Comparison of ENCODE assay signal across 10 cellular contexts in genomic region chr19:4327877-4328242, GRCh38. TPM values are rescaled to one million over a fixed set of nuclear protein-coding genes. Genes with fewer than 3 reads are reported as not detected.
DNase-seq lines count a peak whose midpoint lies in the region; ATAC-seq, FAIRE-seq and TF ChIP-seq lines count a peak whose summit lies in the region.
"Had no signal": no experiment of that assay in that cellular context is flagged by ENCODE, and none has a peak within 500 bp of the region (broad histone marks: within the 10 kb centered on the region; RNA-seq: fewer than 3 reads in every experiment).

No MANE protein-coding gene starts in this region.

- TF ChIP-seq POLR2A in GM12892 (IDR thresholded peaks at IDR 0.05; ENCODE audit: low read depth, low read length) = no peak

- DNase-seq in activated CD4-positive, alpha-beta T cell treated with anti-CD3 and anti-CD28 coated beads for 36 hours = no peak
- no peak for DNase-seq in activated CD4-positive, alpha-beta T cell treated with anti-CD3 and anti-CD28 coated beads, Interleukin-2, amount 50 U/mL, for 48 hours
- no peak for DNase-seq in activated CD8-positive, alpha-beta T cell treated with anti-CD3 and anti-CD28 coated beads for 36 hours
- DNase-seq in keratinocyte (ENCODE audit: low read depth, low spot score) = no peak
- no peak for DNase-seq in tibial artery
- no peak for DNase-seq in GM12892 (ENCODE audit: insufficient read length)
- DNase-seq in NCI-H524 treated with DMSO at 0.1 percent for 48 hours (lab: John Stamatoyannopoulos, UW) = no peak

- no peaks in the 10 kb centered on the region for H3K27me3 ChIP-seq in keratinocyte (ENCODE audit: control insufficient read depth, extremely low read depth, insufficient read depth, low read length)
- peaks cover 0 to 11% (median 5%) of the 10 kb centered on the region in 5 donors for H3K27me3 ChIP-seq in subcutaneous abdominal adipose tissue (ENCODE audit: control insufficient read depth in 5 of 5, insufficient read depth in 4 of 5, low read length in 5 of 5)
- H3K27me3 ChIP-seq in tibial artery = peaks cover 0 to 48% of the 10 kb centered on the region in 2 donors

- H3K27ac Mint-ChIP-seq in activated CD4-positive, alpha-beta T cell treated with anti-CD3 and anti-CD28 coated beads for 36 hours = peak overlapping the region; percentile 51
- no peak overlapping the region for H3K27ac Mint-ChIP-seq in activated CD8-positive, alpha-beta T cell treated with anti-CD3 and anti-CD28 coated beads for 36 hours

- CTCF ChIA-PET in activated CD4-positive, alpha-beta T cell treated with anti-CD3 and anti-CD28 coated beads for 36 hours (lab: Charles Lee) = interaction anchor here (0.6 to 1.1 kb wide), 7 partner anchors 10 to 76 kb away, joined by 3 to 5 read pairs (median 3); partner anchors contain the start of gene STAP2
- CTCF ChIA-PET in activated CD8-positive, alpha-beta T cell treated with anti-CD3 and anti-CD28 coated beads for 36 hours (lab: Charles Lee) = interaction anchor here (0.9 to 1.1 kb wide), 3 partner anchors 15 to 60 kb away, joined by 3 to 6 read pairs (median 5); partner anchors contain the start of gene MPND

- ATAC-seq in activated CD4-positive, alpha-beta T cell treated with anti-CD3 and anti-CD28 coated beads for 36 hours = peak; percentile 23
- ATAC-seq in activated CD8-positive, alpha-beta T cell treated with anti-CD3 and anti-CD28 coated beads for 36 hours = no peak

- H3K27ac ChIP-seq in keratinocyte (ENCODE audit: control insufficient read depth, insufficient read depth, low read length) (no peak overlapping the region), subcutaneous abdominal adipose tissue (ENCODE audit: low read depth, low read length) (no peak overlapping the region), tibial artery (peak overlapping the region in 1 of 2 donors; percentile 44)

- peak overlapping the region in 1 of 3 experiments; percentile 42 for H3K4me3 ChIP-seq in keratinocyte (ENCODE audit: control insufficient read depth in 2 of 3, extremely low read depth in 1 of 3, insufficient read depth in 2 of 3, low read depth in 1 of 3, low read length in 3 of 3)
- H3K4me3 ChIP-seq in subcutaneous abdominal adipose tissue (ENCODE audit: low read depth in 1 of 5, low read length in 5 of 5) = peak overlapping the region; percentile 44 to 80 (median 51)
- peak overlapping the region in 1 of 2 donors; percentile 45 for H3K4me3 ChIP-seq in tibial artery

- peak overlapping the region; percentile 93 for H3K4me3 Mint-ChIP-seq in activated CD4-positive, alpha-beta T cell treated with anti-CD3 and anti-CD28 coated beads for 36 hours
- peak overlapping the region; percentile 93 for H3K4me3 Mint-ChIP-seq in activated CD8-positive, alpha-beta T cell treated with anti-CD3 and anti-CD28 coated beads for 36 hours

- H2AFZ ChIP-seq in keratinocyte (ENCODE audit: control insufficient read depth, low read length) = no peak overlapping the region

- H4K20me1 ChIP-seq in keratinocyte (ENCODE audit: control insufficient read depth, extremely low read depth, insufficient read depth, low read length) = no peaks in the 10 kb centered on the region

- H3K4me2 ChIP-seq in keratinocyte (ENCODE audit: control insufficient read depth, extremely low read depth, insufficient read depth, low read depth, low read length) = peak overlapping the region; percentile 70

- FAIRE-seq in keratinocyte (lab: Jason Lieb, UNC) = no peak
- no peak for FAIRE-seq in GM12892 (lab: Jason Lieb, UNC)
- FAIRE-seq: islet of Langerhans had no signal

- H3K9ac ChIP-seq in keratinocyte (ENCODE audit: control insufficient read depth, extremely low read depth, insufficient read depth, low read length) (no peak overlapping the region), subcutaneous abdominal adipose tissue (ENCODE audit: low read length in 5 of 5) (peak overlapping the region in 1 of 5 donors; percentile 11)

- H3K9me1 ChIP-seq in keratinocyte (ENCODE audit: control insufficient read depth, extremely low read depth, insufficient read depth, low read length) = no peaks in the 10 kb centered on the region

- no peaks in the 10 kb centered on the region for H3K79me2 ChIP-seq in keratinocyte (ENCODE audit: control insufficient read depth, insufficient read depth, low read length)

- intact Hi-C loops in activated CD4-positive, alpha-beta T cell treated with anti-CD3 and anti-CD28 coated beads for 36 hours (cut with DNase I, micrococcal nuclease) = loop anchor here (1.0 to 5.0 kb wide), 24 partner anchors 10 to 1574 kb away; partner anchors contain the start of genes MPND (in 2 of the 2), ANKRD24 (in 1 of the 2), APBA3 (in 1 of the 2) and CACTIN (in 1 of the 2)
- intact Hi-C loops in activated CD8-positive, alpha-beta T cell treated with anti-CD3 and anti-CD28 coated beads for 36 hours (cut with micrococcal nuclease) = no loop called here
- intact Hi-C loops in tibial artery (cut with DNase I; ENCODE audit: low total_unique reads) = no loop called here

- H3K9me3 Mint-ChIP-seq in activated CD4-positive, alpha-beta T cell treated with anti-CD3 and anti-CD28 coated beads for 36 hours (ENCODE audit: low read depth) = no peaks in the 10 kb centered on the region
- peaks cover 1% of the 10 kb centered on the region for H3K9me3 Mint-ChIP-seq in activated CD8-positive, alpha-beta T cell treated with anti-CD3 and anti-CD28 coated beads for 36 hours

- no peak for TF ChIP-seq CTCF in activated CD8-positive, alpha-beta T cell treated with anti-CD3 and anti-CD28 coated beads for 36 hours (IDR thresholded peaks at IDR 0.05)
- TF ChIP-seq CTCF in keratinocyte (optimal IDR thresholded peaks at IDR 0.05 in 1 of 3, IDR thresholded peaks at IDR 0.05 in 1 of 3, conservative IDR thresholded peaks at IDR 0.05 in 1 of 3; ENCODE audit: extremely low read depth in 1 of 3, insufficient read depth in 2 of 3, low read length in 3 of 3) (no peak), tibial artery (IDR thresholded peaks at IDR 0.05) (no peak)

- POLR2A ChIA-PET in activated CD4-positive, alpha-beta T cell treated with anti-CD3 and anti-CD28 coated beads for 36 hours (lab: Charles Lee) = interaction anchor here (0.5 to 1.1 kb wide), 2 partner anchors 15 to 130 kb away, joined by 3 to 12 read pairs; partner anchors contain the start of gene MPND
- POLR2A ChIA-PET in activated CD8-positive, alpha-beta T cell treated with anti-CD3 and anti-CD28 coated beads for 36 hours (lab: Charles Lee) = interaction anchor here (0.7 to 1.1 kb wide), 4 partner anchors 10 to 74 kb away, joined by 3 to 5 read pairs (median 3); partner anchors contain the start of gene CHAF1A

- no peaks in the 10 kb centered on the region for H3K27me3 Mint-ChIP-seq in activated CD4-positive, alpha-beta T cell treated with anti-CD3 and anti-CD28 coated beads for 36 hours
- H3K27me3 Mint-ChIP-seq in activated CD8-positive, alpha-beta T cell treated with anti-CD3 and anti-CD28 coated beads for 36 hours = no peaks in the 10 kb centered on the region

- dilution Hi-C loops in keratinocyte (cut with MboI; ENCODE audit: extremely low pct_ligation_motif_present, low sequenced_read_pairs) = no loop called here

- H3K36me3 ChIP-seq in keratinocyte (ENCODE audit: control insufficient read depth in 2 of 2, extremely low read depth in 1 of 2, insufficient read depth in 2 of 2, low read length in 2 of 2) = peaks cover 0 to 6% of the 10 kb centered on the region in 2 experiments
- H3K36me3 ChIP-seq in subcutaneous abdominal adipose tissue (ENCODE audit: control insufficient read depth in 5 of 5, insufficient read depth in 5 of 5, low read length in 5 of 5) = no peaks in the 10 kb centered on the region
- peaks cover 0 to 12% (median 0%) of the 10 kb centered on the region in 3 donors for H3K36me3 ChIP-seq in tibial artery

- peaks cover 8% of the 10 kb centered on the region for H3K36me3 Mint-ChIP-seq in activated CD4-positive, alpha-beta T cell treated with anti-CD3 and anti-CD28 coated beads for 36 hours (ENCODE audit: low read depth)
- peaks cover 16% of the 10 kb centered on the region for H3K36me3 Mint-ChIP-seq in activated CD8-positive, alpha-beta T cell treated with anti-CD3 and anti-CD28 coated beads for 36 hours (ENCODE audit: low read depth)

- no peaks in the 10 kb centered on the region for H3K9me3 ChIP-seq in keratinocyte (ENCODE audit: control insufficient read depth, low read depth, low read length)
- H3K9me3 ChIP-seq in subcutaneous abdominal adipose tissue (ENCODE audit: control insufficient read depth in 5 of 5, low read length in 5 of 5) = no peaks in the 10 kb centered on the region
- H3K9me3 ChIP-seq in tibial artery = no peaks in the 10 kb centered on the region

- H3K4me1 ChIP-seq in keratinocyte (ENCODE audit: control insufficient read depth, extremely low read depth, insufficient read depth, low read length) (no peaks in the 10 kb centered on the region), subcutaneous abdominal adipose tissue (ENCODE audit: control insufficient read depth in 5 of 5, insufficient read depth in 5 of 5, low read length in 5 of 5) (peaks cover 0 to 25% (median 18%) of the 10 kb centered on the region in 5 donors), tibial artery (peaks cover 0 to 26% (median 19%) of the 10 kb centered on the region in 4 donors)

- peaks cover 27% of the 10 kb centered on the region for H3K4me1 Mint-ChIP-seq in activated CD4-positive, alpha-beta T cell treated with anti-CD3 and anti-CD28 coated beads for 36 hours
- H3K4me1 Mint-ChIP-seq in activated CD8-positive, alpha-beta T cell treated with anti-CD3 and anti-CD28 coated beads for 36 hours (ENCODE audit: low read depth) = peaks cover 26% of the 10 kb centered on the region

RNA-seq across cellular contexts. Expression of gene STAP2, which starts 10.8 kb away (rescaled TPM):
- 10 to 100 TPM; 11.0 to 11.5 TPM for total RNA-seq in activated CD4-positive, alpha-beta T cell treated with anti-CD3 and anti-CD28 coated beads for 36 hours
- total RNA-seq in activated CD8-positive, alpha-beta T cell treated with anti-CD3 and anti-CD28 coated beads for 36 hours = 10 to 100 TPM in 1 of 2 experiments, 1 to 10 TPM in 1; 9.6 to 14.6 TPM
- polyA plus RNA-seq in keratinocyte = 53.8 to 80.5 TPM (median 60.0 TPM) in 3 replicates
- 70.3 TPM for polyA plus RNA-seq in keratinocyte (2011; ENCODE audit: low read depth)
- polyA plus RNA-seq in keratinocyte (2011; cell fraction: cytosol; rRNA removed) = 37.9 and 84.3 TPM in 2 replicates
- 70.9 and 84.1 TPM in 2 replicates for polyA plus RNA-seq in keratinocyte (2011; cell fraction: nucleus; rRNA removed)
- 54.3 and 57.7 TPM in 2 replicates for polyA plus RNA-seq in keratinocyte (2012; ENCODE audit: low replicate concordance)
- polyA minus RNA-seq in keratinocyte = 38.9 to 51.1 TPM (median 39.6 TPM) in 3 replicates
- polyA minus RNA-seq in keratinocyte (2011; cell fraction: cytosol; rRNA and poly(A)+ RNA removed) = 77.9 TPM
- 23.1 and 24.4 TPM in 2 replicates for polyA minus RNA-seq in keratinocyte (2011; cell fraction: nucleus; rRNA and poly(A)+ RNA removed)
- polyA plus RNA-seq in GM12892 (2012; ENCODE audit: missing spikeins) = 9.8 TPM

RNA-seq across cellular contexts. Expression of gene MPND, which starts 15.5 kb away (rescaled TPM):
- 10 to 100 TPM; 12.6 to 18.0 TPM for total RNA-seq in activated CD4-positive, alpha-beta T cell treated with anti-CD3 and anti-CD28 coated beads for 36 hours
- 10 to 100 TPM; 15.5 to 16.6 TPM for total RNA-seq in activated CD8-positive, alpha-beta T cell treated with anti-CD3 and anti-CD28 coated beads for 36 hours
- 4.2 to 4.7 TPM (median 4.6 TPM) in 3 replicates for polyA plus RNA-seq in keratinocyte
- polyA plus RNA-seq in keratinocyte (2011; ENCODE audit: low read depth) = 2.8 TPM
- polyA plus RNA-seq in keratinocyte (2011; cell fraction: cytosol; rRNA removed) = 2.7 and 5.3 TPM in 2 replicates
- 2.4 TPM in 2 replicates for polyA plus RNA-seq in keratinocyte (2011; cell fraction: nucleus; rRNA removed)
- polyA plus RNA-seq in keratinocyte (2012; ENCODE audit: low replicate concordance) = 5.7 and 11.4 TPM in 2 replicates
- polyA minus RNA-seq in keratinocyte = 2.0 to 7.9 TPM (median 2.3 TPM) in 3 replicates
- 8.1 TPM for polyA minus RNA-seq in keratinocyte (2011; cell fraction: cytosol; rRNA and poly(A)+ RNA removed)
- polyA minus RNA-seq in keratinocyte (2011; cell fraction: nucleus; rRNA and poly(A)+ RNA removed) = 0.85 and 2.7 TPM in 2 replicates
- 14.4 TPM for polyA plus RNA-seq in GM12892 (2012; ENCODE audit: missing spikeins)

RNA-seq across cellular contexts. Expression of gene FSD1, which starts 23.5 kb away (rescaled TPM):
- 10 to 100 TPM; 23.1 to 25.3 TPM for total RNA-seq in activated CD4-positive, alpha-beta T cell treated with anti-CD3 and anti-CD28 coated beads for 36 hours
- total RNA-seq in activated CD8-positive, alpha-beta T cell treated with anti-CD3 and anti-CD28 coated beads for 36 hours = 10 to 100 TPM; 19.7 to 22.0 TPM
- 0.35 to 1.8 TPM (median 0.49 TPM) in 3 replicates for polyA plus RNA-seq in keratinocyte
- polyA plus RNA-seq in keratinocyte (2011; ENCODE audit: low read depth) = not detected
- polyA plus RNA-seq in keratinocyte (2011; cell fraction: cytosol; rRNA removed) = 0.29 and 0.68 TPM in 2 replicates
- 0.68 and 0.70 TPM in 2 replicates for polyA plus RNA-seq in keratinocyte (2011; cell fraction: nucleus; rRNA removed)
- 2.1 TPM in 1 of 2 replicates, not detected in the other for polyA plus RNA-seq in keratinocyte (2012; ENCODE audit: low replicate concordance)
- polyA minus RNA-seq in keratinocyte = 0.49 to 4.0 TPM (median 2.3 TPM) in 3 replicates
- not detected for polyA minus RNA-seq in keratinocyte (2011; cell fraction: cytosol; rRNA and poly(A)+ RNA removed)
- polyA minus RNA-seq in keratinocyte (2011; cell fraction: nucleus; rRNA and poly(A)+ RNA removed) = 0.70 and 0.74 TPM in 2 replicates
- polyA plus RNA-seq in GM12892 (2012; ENCODE audit: missing spikeins) = 1.2 TPM

RNA-seq across cellular contexts. Expression of gene TMIGD2, which starts 25.7 kb away (rescaled TPM):
- 10 to 100 TPM; 15.8 to 16.1 TPM for total RNA-seq in activated CD4-positive, alpha-beta T cell treated with anti-CD3 and anti-CD28 coated beads for 36 hours
- total RNA-seq in activated CD8-positive, alpha-beta T cell treated with anti-CD3 and anti-CD28 coated beads for 36 hours = 10 to 100 TPM; 13.6 to 14.8 TPM
- polyA plus RNA-seq in keratinocyte = not detected in 3 replicates
- polyA plus RNA-seq in keratinocyte (2011; ENCODE audit: low read depth) = not detected
- not detected in 2 replicates for polyA plus RNA-seq in keratinocyte (2011; cell fraction: cytosol; rRNA removed)
- polyA plus RNA-seq in keratinocyte (2011; cell fraction: nucleus; rRNA removed) = not detected in 2 replicates
- not detected in 2 replicates for polyA plus RNA-seq in keratinocyte (2012; ENCODE audit: low replicate concordance)
- not detected in 3 replicates for polyA minus RNA-seq in keratinocyte
- polyA minus RNA-seq in keratinocyte (2011; cell fraction: cytosol; rRNA and poly(A)+ RNA removed) = not detected
- not detected in 2 replicates for polyA minus RNA-seq in keratinocyte (2011; cell fraction: nucleus; rRNA and poly(A)+ RNA removed)
- not detected for polyA plus RNA-seq in GM12892 (2012; ENCODE audit: missing spikeins)

RNA-seq across cellular contexts. Expression of gene SHD, which starts 48.8 kb away (rescaled TPM):
- total RNA-seq in activated CD4-positive, alpha-beta T cell treated with anti-CD3 and anti-CD28 coated beads for 36 hours = not detected
- not detected for total RNA-seq in activated CD8-positive, alpha-beta T cell treated with anti-CD3 and anti-CD28 coated beads for 36 hours
- polyA plus RNA-seq in keratinocyte = not detected in 3 replicates
- polyA plus RNA-seq in keratinocyte (2011; ENCODE audit: low read depth) = not detected
- polyA plus RNA-seq in keratinocyte (2011; cell fraction: cytosol; rRNA removed) = not detected in 2 replicates
- polyA plus RNA-seq in keratinocyte (2011; cell fraction: nucleus; rRNA removed) = not detected in 2 replicates
- not detected in 2 replicates for polyA plus RNA-seq in keratinocyte (2012; ENCODE audit: low replicate concordance)
- polyA minus RNA-seq in keratinocyte = not detected in 3 replicates
- polyA minus RNA-seq in keratinocyte (2011; cell fraction: cytosol; rRNA and poly(A)+ RNA removed) = not detected
- polyA minus RNA-seq in keratinocyte (2011; cell fraction: nucleus; rRNA and poly(A)+ RNA removed) = not detected in 2 replicates
- not detected for polyA plus RNA-seq in GM12892 (2012; ENCODE audit: missing spikeins)
- total RNA-seq: T-helper 2 cell treated with Interferon-gamma antibody and Interleukin-4, amounts not matched to agents 100 ng/mL and 5 ng/mL, for 36 hours had no signal

Comparison
In these comparisons a context has a peak if more than half of its experiments do, and no peak if none do; other contexts are left out.
1. intact Hi-C loops: an anchor here in activated CD4-positive, alpha-beta T cell treated with anti-CD3 and anti-CD28 coated beads for 36 hours (1.0 to 5.0 kb wide); none called in activated CD8-positive, alpha-beta T cell treated with anti-CD3 and anti-CD28 coated beads for 36 hours and tibial artery.